Comparison of ENCODE assay signal across 2 cellular contexts in genomic region chr13:26068372-26068771, GRCh38. TPM values are rescaled to one million over a fixed set of nuclear protein-coding genes. Genes with fewer than 3 reads are reported as not detected.
"Had no signal": no experiment of that assay in that cellular context is flagged by ENCODE, and none has a peak within 500 bp of the region (broad histone marks: within the 10 kb centered on the region; RNA-seq: fewer than 3 reads in every experiment).

No MANE protein-coding gene starts in this region.

RNA-seq across cellular contexts. Expression of gene SHISA2, which starts 16.6 kb away (rescaled TPM):
- total RNA-seq: transverse colon, vagina had no signal
